In the genomic region with DNA sequence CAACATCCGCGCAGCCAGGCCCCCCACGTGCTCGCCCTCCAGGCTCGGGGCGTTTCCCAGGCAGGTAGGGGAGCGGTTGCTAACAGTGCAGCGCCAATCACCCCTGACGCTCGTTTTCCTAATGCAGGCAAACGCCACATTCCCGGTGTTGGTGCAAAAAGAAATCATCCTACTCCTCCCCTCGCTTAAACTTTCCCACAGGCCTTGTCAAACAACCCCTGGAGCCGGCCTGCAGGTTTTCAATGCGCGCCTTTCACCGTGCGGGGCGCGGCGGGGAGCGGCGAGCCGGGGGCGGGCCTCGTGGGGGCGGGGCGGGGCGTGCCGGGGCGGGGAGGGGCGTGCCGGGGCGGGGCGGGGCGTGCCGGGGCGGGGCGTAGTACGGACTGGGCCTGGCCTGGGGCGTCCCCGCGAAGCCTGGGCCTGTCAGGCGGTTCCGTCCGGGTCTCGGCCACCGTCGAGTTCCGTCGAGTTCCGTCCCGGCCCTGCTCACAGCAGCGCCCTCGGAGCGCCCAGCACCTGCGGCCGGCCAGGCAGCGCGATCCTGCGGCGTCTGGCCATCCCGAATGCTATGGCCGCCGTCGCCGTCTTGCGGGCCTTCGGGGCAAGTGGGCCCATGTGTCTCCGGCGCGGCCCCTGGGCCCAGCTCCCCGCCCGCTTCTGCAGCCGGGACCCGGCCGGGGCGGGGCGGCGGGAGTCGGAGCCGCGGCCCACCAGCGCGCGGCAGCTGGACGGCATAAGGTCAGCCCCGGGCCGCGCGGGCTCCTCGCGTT, we compare ENCODE assay signal across 8 cellular contexts. TPM values are rescaled to one million over a fixed set of nuclear protein-coding genes. Genes with fewer than 3 reads are reported as not detected.
DNase-seq lines count a peak whose midpoint lies in the region; ATAC-seq and TF ChIP-seq lines count a peak whose summit lies in the region.

ECHDC3 (plus strand) TSS at position 374 of the 770 bp plus-strand sequence; CDS start at position 569, 195 bp downstream.

- intact Hi-C loops in upper lobe of right lung (cut with DNase I) = no loop called here

- H3K9me3 ChIP-seq in gastroesophageal sphincter (no peaks in the 10 kb centered on the region), parathyroid adenoma (ENCODE audit: control insufficient read depth, low read length) (no peaks in the 10 kb centered on the region), upper lobe of right lung (no peaks in the 10 kb centered on the region)

- H3K4me3 ChIP-seq in gastroesophageal sphincter (peak within 1 kb of the TSS; percentile 32 to 67), parathyroid adenoma (ENCODE audit: low read depth, low read length) (peak within 1 kb of the TSS; percentile 49), upper lobe of right lung (peak within 1 kb of the TSS; percentile 76)

- peak; percentile 22 for DNase-seq in HCEC 1CT
- peak; percentile 13 for DNase-seq in NCI-H460 (ENCODE audit: extremely low read depth, low read depth)
- peak; percentile 35 for DNase-seq in activated naive CD4-positive, alpha-beta T cell treated with Interleukin-2 at 50 U/mL for 16 hours
- peak; percentile 92 for DNase-seq in upper lobe of right lung
- DNase-seq in H4 (ENCODE audit: low spot score) = no peak

- H3K27me3 ChIP-seq in gastroesophageal sphincter (peaks cover 6% of the 10 kb centered on the region), parathyroid adenoma (ENCODE audit: control insufficient read depth, insufficient read depth, low read length) (no peaks in the 10 kb centered on the region), upper lobe of right lung (no peaks in the 10 kb centered on the region)

- H3K27ac ChIP-seq in gastroesophageal sphincter (peak within 1 kb of the TSS in 3 of 4 donors; percentile 58 to 71 (median 66)), parathyroid adenoma (peak within 1 kb of the TSS; percentile 51), upper lobe of right lung (peak within 1 kb of the TSS; percentile 91)

- no peaks in the 10 kb centered on the region for H3K79me2 ChIP-seq in parathyroid adenoma

- 13% methylated on average over 12 of the region's 93 CpGs; no CpG with 5 or more reads in 1 of the 2 donors for WGBS in gastroesophageal sphincter (ENCODE audit: low coverage in 1 of 2), 2 donors

- TF ChIP-seq EP300 in gastroesophageal sphincter (IDR thresholded peaks at IDR 0.05) = no peak

- H2AFZ ChIP-seq in parathyroid adenoma = peak within 1 kb of the TSS; percentile 89

- H3K4me1 ChIP-seq in gastroesophageal sphincter (peaks cover 0 to 29% (median 5%) of the 10 kb centered on the region in 3 donors), parathyroid adenoma (peaks cover 11% of the 10 kb centered on the region), upper lobe of right lung (peaks cover 19% of the 10 kb centered on the region)

- peak; percentile 8; the same call in 1 of the 2 replicates for TF ChIP-seq CTCF in GM12874 (IDR thresholded peaks at IDR 0.05; ENCODE audit: insufficient read depth, low read depth, low read length)
- peak in 1 of 4 experiments; percentile 10 for TF ChIP-seq CTCF in gastroesophageal sphincter (IDR thresholded peaks at IDR 0.05)
- TF ChIP-seq CTCF in parathyroid adenoma (IDR thresholded peaks at IDR 0.05) = no peak
- no peak for TF ChIP-seq CTCF in upper lobe of right lung (IDR thresholded peaks at IDR 0.05)

- H3K36me3 ChIP-seq in gastroesophageal sphincter (no peaks in the 10 kb centered on the region), parathyroid adenoma (ENCODE audit: control insufficient read depth, insufficient read depth, low read length) (no peaks in the 10 kb centered on the region), upper lobe of right lung (no peaks in the 10 kb centered on the region)

- peak in 1 of 2 donors; percentile 12 for TF ChIP-seq POLR2A in gastroesophageal sphincter (IDR thresholded peaks at IDR 0.05)

- no peak within 1 kb of the TSS for H3K9ac ChIP-seq in parathyroid adenoma

- peak within 1 kb of the TSS; percentile 75 for H3K4me2 ChIP-seq in parathyroid adenoma (ENCODE audit: low read length)

- ATAC-seq in gastroesophageal sphincter (peak; percentile 78), upper lobe of right lung (peak; percentile 95)

RNA-seq across cellular contexts. Expression of gene ECHDC3, which starts in this region (rescaled TPM):
- total RNA-seq in NCI-H460 (2014; rRNA removed; shearing (Covaris generic)) = 15.7 and 20.1 TPM in 2 replicates
- 45.5 and 61.0 TPM in 2 replicates for polyA plus RNA-seq in NCI-H460 (2014; cell fraction: nucleus; rRNA removed)
- total RNA-seq in gastroesophageal sphincter (10 to 100 TPM in 3 of 4 donors, 1 to 10 TPM in 1; 7.3 to 19.3 (median 14.0) TPM), upper lobe of right lung (39.4 TPM)
- 3.6 and 4.4 TPM in 2 replicates for total RNA-seq in H4 (2014; rRNA removed; shearing (Covaris generic))
